Comparison of ENCODE assay signal across 1 cellular context in the genomic region with DNA sequence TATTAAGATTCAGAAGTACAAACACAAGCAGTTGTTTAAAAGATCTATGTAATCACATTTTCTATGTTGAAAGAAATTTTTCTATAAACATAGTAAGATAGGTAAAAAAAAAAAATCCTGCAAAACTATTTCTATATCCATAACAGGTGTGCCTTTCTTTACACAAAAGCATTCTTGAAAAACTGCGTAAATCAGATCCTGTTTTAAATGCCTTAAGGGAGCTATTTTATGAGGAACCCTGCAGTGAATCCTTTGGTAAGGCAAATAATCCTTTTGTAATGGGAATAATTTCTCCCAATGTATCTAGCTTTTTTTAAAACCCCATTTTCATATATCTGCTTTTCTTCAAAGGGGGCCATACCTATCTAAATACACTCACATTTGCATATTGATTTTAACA.
TF ChIP-seq lines count a peak whose summit lies in the region.

No MANE protein-coding gene starts in this region.

TF ChIP-seq in H1, 55 proteins besides CTCF, POLR2A, EP300 and RAD21 (continued from another document):
- TF ChIP-seq, protein P1, sequence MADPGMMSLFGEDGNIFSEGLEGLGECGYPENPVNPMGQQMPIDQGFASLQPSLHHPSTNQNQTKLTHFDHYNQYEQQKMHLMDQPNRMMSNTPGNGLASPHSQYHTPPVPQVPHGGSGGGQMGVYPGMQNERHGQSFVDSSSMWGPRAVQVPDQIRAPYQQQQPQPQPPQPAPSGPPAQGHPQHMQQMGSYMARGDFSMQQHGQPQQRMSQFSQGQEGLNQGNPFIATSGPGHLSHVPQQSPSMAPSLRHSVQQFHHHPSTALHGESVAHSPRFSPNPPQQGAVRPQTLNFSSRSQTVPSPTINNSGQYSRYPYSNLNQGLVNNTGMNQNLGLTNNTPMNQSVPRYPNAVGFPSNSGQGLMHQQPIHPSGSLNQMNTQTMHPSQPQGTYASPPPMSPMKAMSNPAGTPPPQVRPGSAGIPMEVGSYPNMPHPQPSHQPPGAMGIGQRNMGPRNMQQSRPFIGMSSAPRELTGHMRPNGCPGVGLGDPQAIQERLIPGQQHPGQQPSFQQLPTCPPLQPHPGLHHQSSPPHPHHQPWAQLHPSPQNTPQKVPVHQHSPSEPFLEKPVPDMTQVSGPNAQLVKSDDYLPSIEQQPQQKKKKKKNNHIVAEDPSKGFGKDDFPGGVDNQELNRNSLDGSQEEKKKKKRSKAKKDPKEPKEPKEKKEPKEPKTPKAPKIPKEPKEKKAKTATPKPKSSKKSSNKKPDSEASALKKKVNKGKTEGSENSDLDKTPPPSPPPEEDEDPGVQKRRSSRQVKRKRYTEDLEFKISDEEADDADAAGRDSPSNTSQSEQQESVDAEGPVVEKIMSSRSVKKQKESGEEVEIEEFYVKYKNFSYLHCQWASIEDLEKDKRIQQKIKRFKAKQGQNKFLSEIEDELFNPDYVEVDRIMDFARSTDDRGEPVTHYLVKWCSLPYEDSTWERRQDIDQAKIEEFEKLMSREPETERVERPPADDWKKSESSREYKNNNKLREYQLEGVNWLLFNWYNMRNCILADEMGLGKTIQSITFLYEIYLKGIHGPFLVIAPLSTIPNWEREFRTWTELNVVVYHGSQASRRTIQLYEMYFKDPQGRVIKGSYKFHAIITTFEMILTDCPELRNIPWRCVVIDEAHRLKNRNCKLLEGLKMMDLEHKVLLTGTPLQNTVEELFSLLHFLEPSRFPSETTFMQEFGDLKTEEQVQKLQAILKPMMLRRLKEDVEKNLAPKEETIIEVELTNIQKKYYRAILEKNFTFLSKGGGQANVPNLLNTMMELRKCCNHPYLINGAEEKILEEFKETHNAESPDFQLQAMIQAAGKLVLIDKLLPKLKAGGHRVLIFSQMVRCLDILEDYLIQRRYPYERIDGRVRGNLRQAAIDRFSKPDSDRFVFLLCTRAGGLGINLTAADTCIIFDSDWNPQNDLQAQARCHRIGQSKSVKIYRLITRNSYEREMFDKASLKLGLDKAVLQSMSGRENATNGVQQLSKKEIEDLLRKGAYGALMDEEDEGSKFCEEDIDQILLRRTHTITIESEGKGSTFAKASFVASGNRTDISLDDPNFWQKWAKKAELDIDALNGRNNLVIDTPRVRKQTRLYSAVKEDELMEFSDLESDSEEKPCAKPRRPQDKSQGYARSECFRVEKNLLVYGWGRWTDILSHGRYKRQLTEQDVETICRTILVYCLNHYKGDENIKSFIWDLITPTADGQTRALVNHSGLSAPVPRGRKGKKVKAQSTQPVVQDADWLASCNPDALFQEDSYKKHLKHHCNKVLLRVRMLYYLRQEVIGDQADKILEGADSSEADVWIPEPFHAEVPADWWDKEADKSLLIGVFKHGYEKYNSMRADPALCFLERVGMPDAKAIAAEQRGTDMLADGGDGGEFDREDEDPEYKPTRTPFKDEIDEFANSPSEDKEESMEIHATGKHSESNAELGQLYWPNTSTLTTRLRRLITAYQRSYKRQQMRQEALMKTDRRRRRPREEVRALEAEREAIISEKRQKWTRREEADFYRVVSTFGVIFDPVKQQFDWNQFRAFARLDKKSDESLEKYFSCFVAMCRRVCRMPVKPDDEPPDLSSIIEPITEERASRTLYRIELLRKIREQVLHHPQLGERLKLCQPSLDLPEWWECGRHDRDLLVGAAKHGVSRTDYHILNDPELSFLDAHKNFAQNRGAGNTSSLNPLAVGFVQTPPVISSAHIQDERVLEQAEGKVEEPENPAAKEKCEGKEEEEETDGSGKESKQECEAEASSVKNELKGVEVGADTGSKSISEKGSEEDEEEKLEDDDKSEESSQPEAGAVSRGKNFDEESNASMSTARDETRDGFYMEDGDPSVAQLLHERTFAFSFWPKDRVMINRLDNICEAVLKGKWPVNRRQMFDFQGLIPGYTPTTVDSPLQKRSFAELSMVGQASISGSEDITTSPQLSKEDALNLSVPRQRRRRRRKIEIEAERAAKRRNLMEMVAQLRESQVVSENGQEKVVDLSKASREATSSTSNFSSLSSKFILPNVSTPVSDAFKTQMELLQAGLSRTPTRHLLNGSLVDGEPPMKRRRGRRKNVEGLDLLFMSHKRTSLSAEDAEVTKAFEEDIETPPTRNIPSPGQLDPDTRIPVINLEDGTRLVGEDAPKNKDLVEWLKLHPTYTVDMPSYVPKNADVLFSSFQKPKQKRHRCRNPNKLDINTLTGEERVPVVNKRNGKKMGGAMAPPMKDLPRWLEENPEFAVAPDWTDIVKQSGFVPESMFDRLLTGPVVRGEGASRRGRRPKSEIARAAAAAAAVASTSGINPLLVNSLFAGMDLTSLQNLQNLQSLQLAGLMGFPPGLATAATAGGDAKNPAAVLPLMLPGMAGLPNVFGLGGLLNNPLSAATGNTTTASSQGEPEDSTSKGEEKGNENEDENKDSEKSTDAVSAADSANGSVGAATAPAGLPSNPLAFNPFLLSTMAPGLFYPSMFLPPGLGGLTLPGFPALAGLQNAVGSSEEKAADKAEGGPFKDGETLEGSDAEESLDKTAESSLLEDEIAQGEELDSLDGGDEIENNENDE (IDR thresholded peaks at IDR 0.05; ENCODE audit: insufficient replicate concordance, low read length) = peak; percentile 81
TF ChIP-seq in H1: peak in this region for 1.
